29 cellular contexts compared by ENCODE assay signal in genomic region chr4:184231573-184231972, GRCh38. TPM values are rescaled to one million over a fixed set of nuclear protein-coding genes. Genes with fewer than 3 reads are reported as not detected.
"Had no signal": no experiment of that assay in that cellular context is flagged by ENCODE, and none has a peak within 500 bp of the region (broad histone marks: within the 10 kb centered on the region; RNA-seq: fewer than 3 reads in every experiment).

No MANE protein-coding gene starts in this region.

- H3K4me3 Mint-ChIP-seq: activated CD8-positive, alpha-beta T cell treated with anti-CD3 and anti-CD28 coated beads for 36 hours; activated naive CD8-positive, alpha-beta T cell; activated T-cell treated with anti-CD3 and anti-CD28 coated beads, Interleukin-2, amount 50 U/mL, for 72 hours; neural crest cell had no signal

- H3K36me3 Mint-ChIP-seq: activated naive CD8-positive, alpha-beta T cell had no signal

- H3K27ac ChIP-seq: pancreas, prostate gland, testis, transverse colon had no signal

- H3K36me3 ChIP-seq: pancreas, prostate gland, transverse colon had no signal

- H3K27me3 ChIP-seq: pancreas, testis, transverse colon had no signal

- H3K27ac Mint-ChIP-seq: activated naive CD8-positive, alpha-beta T cell; activated T-cell treated with anti-CD3 and anti-CD28 coated beads, Interleukin-2, amount 50 U/mL, for 72 hours had no signal

- DNase-seq: activated CD4-positive, alpha-beta T cell treated with anti-CD3 and anti-CD28 coated beads, Interleukin-2, amount 50 U/mL, for 1 hour; activated CD4-positive, CD25-positive, alpha-beta regulatory T cell treated with anti-CD3 and anti-CD28 coated beads, Interleukin-2, amount 50 U/mL, for 72 hours; activated CD8-positive, alpha-beta T cell treated with anti-CD3 and anti-CD28 coated beads for 36 hours; activated effector memory CD4-positive, alpha-beta T cell treated with Interleukin-2 at 50 U/mL for 16 hours; activated naive CD4-positive, alpha-beta T cell treated with Interleukin-2 at 50 U/mL for 16 hours; activated T-cell treated with anti-CD3 and anti-CD28 coated beads, Interleukin-2, amount 50 U/mL, for 72 hours; amniotic stem cell; central memory CD4-positive, alpha-beta T cell; foreskin fibroblast; head of caudate nucleus; kidney glomerular epithelial cell; mesendoderm; mucosa of descending colon; nucleus accumbens; pancreas; retina; stimulated activated CD4-positive, alpha-beta T cell treated with anti-CD3 and anti-CD28 coated beads, Interleukin-15, amount 100 ng/mL, for 24 hours; stimulated activated CD4-positive, alpha-beta T cell treated with anti-CD3 and anti-CD28 coated beads, Interleukin-2, amount 100 ng/mL, for 24 hours; stimulated activated naive CD4-positive, alpha-beta T cell; SW 1271; T-helper 2 cell; testis; transverse colon had no signal

- H3K4me3 ChIP-seq: lung, mucosa of descending colon, pancreas, prostate gland, testis, transverse colon had no signal

- H3K27me3 Mint-ChIP-seq: activated naive CD8-positive, alpha-beta T cell had no signal

- H3K9me3 ChIP-seq: mucosa of descending colon, pancreas, prostate gland, testis, transverse colon had no signal

- ATAC-seq: activated CD8-positive, alpha-beta T cell treated with anti-CD3 and anti-CD28 coated beads for 36 hours; activated T-cell treated with anti-CD3 and anti-CD28 coated beads, Interleukin-2, amount 50 U/mL, for 72 hours; pancreas had no signal

- H3K9me3 Mint-ChIP-seq: activated CD8-positive, alpha-beta T cell treated with anti-CD3 and anti-CD28 coated beads for 36 hours had no signal

- H3K4me1 Mint-ChIP-seq: neural crest cell had no signal

- H3K4me1 ChIP-seq: pancreas, prostate gland, testis, transverse colon had no signal

RNA-seq across cellular contexts. Expression of gene ENPP6, which starts 13.9 kb away (rescaled TPM):
- total RNA-seq: endothelial cell of umbilical vein, myocyte, neural crest cell had no signal
- polyA plus RNA-seq: endothelial cell of umbilical vein had no signal
